ENCODE assay signal across 7 cellular contexts in genomic region chr11:122690801-122691649, GRCh38. TPM values are rescaled to one million over a fixed set of nuclear protein-coding genes. Genes with fewer than 3 reads are reported as not detected.
A peak's percentile ranks its signal among the peaks of the same experiment; 100 is the strongest.
DNase-seq lines count a peak whose midpoint lies in the region; ATAC-seq and FAIRE-seq lines count a peak whose summit lies in the region.

No MANE protein-coding gene starts in this region.

- FAIRE-seq in urothelium cell line (lab: Jason Lieb, UNC) = no peak

- peak; percentile 53 for ATAC-seq in activated naive CD8-positive, alpha-beta T cell treated with anti-CD3 and anti-CD28 coated beads, Interleukin-2, amount 10 ng/mL, durations not matched to agents 7 days and 5 days (ENCODE audit: low read depth)
- ATAC-seq in left lobe of liver (peak; percentile 23), HG02610 (IDR thresholded peaks at IDR 0.05; ENCODE audit: unreplicated experiment) (no peak)

- peaks cover 3% of the 10 kb centered on the region for H3K9me3 Mint-ChIP-seq in activated naive CD8-positive, alpha-beta T cell treated with anti-CD3 and anti-CD28 coated beads, Interleukin-2, amount 10 ng/mL, durations not matched to agents 7 days and 5 days

- no peaks in the 10 kb centered on the region for H3K27me3 ChIP-seq in subcutaneous abdominal adipose tissue (ENCODE audit: control insufficient read depth in 5 of 5, insufficient read depth in 4 of 5, low read length in 5 of 5)

- H3K4me1 ChIP-seq in subcutaneous abdominal adipose tissue (ENCODE audit: control insufficient read depth in 5 of 5, insufficient read depth in 5 of 5, low read length in 5 of 5) = peaks cover 0 to 21% (median 16%) of the 10 kb centered on the region in 5 donors

- H3K4me3 ChIP-seq in subcutaneous abdominal adipose tissue (ENCODE audit: low read depth in 1 of 5, low read length in 5 of 5) = peak overlapping the region; percentile 47 to 63 (median 53)

- peaks cover 26% of the 10 kb centered on the region for H3K36me3 Mint-ChIP-seq in activated naive CD8-positive, alpha-beta T cell treated with anti-CD3 and anti-CD28 coated beads, Interleukin-2, amount 10 ng/mL, durations not matched to agents 7 days and 5 days

- DNase-seq in KG1 (lab: John Stamatoyannopoulos, UW) (peak; percentile 51), left lobe of liver (ENCODE audit: low spot score) (no peak), urothelium cell line (ENCODE audit: low spot score) (no peak), NCI-H2171 treated with DMSO at 0.1 percent for 48 hours (lab: John Stamatoyannopoulos, UW) (no peak)
- DNase-seq in activated naive CD8-positive, alpha-beta T cell treated with anti-CD3 and anti-CD28 coated beads, Interleukin-2, amount 10 ng/mL, durations not matched to agents 7 days and 5 days = no peak

- H3K4me1 Mint-ChIP-seq in activated naive CD8-positive, alpha-beta T cell treated with anti-CD3 and anti-CD28 coated beads, Interleukin-2, amount 10 ng/mL, durations not matched to agents 7 days and 5 days = peaks cover 44% of the 10 kb centered on the region

- peak overlapping the region; percentile 88 for H3K27ac Mint-ChIP-seq in activated naive CD8-positive, alpha-beta T cell treated with anti-CD3 and anti-CD28 coated beads, Interleukin-2, amount 10 ng/mL, durations not matched to agents 7 days and 5 days

- H3K27me3 Mint-ChIP-seq in activated naive CD8-positive, alpha-beta T cell treated with anti-CD3 and anti-CD28 coated beads, Interleukin-2, amount 10 ng/mL, durations not matched to agents 7 days and 5 days = no peaks in the 10 kb centered on the region

- H3K9me3 ChIP-seq in subcutaneous abdominal adipose tissue (ENCODE audit: control insufficient read depth in 5 of 5, low read length in 5 of 5) = no peaks in the 10 kb centered on the region

- peak overlapping the region; percentile 31 for H3K27ac ChIP-seq in subcutaneous abdominal adipose tissue (ENCODE audit: low read depth, low read length)

- peak overlapping the region; percentile 77 for H3K4me3 Mint-ChIP-seq in activated naive CD8-positive, alpha-beta T cell treated with anti-CD3 and anti-CD28 coated beads, Interleukin-2, amount 10 ng/mL, durations not matched to agents 7 days and 5 days

- POLR2A ChIA-PET in activated naive CD8-positive, alpha-beta T cell treated with anti-CD3 and anti-CD28 coated beads, Interleukin-2, amount 10 ng/mL, durations not matched to agents 7 days and 5 days (lab: Charles Lee) = interaction anchor here (0.6 to 2.5 kb wide), 13 partner anchors 9 to 153 kb away, joined by 3 to 14 read pairs (median 4); no protein-coding TSS in a partner anchor

- no peaks in the 10 kb centered on the region for H3K36me3 ChIP-seq in subcutaneous abdominal adipose tissue (ENCODE audit: control insufficient read depth in 5 of 5, insufficient read depth in 5 of 5, low read length in 5 of 5)

- H3K9ac ChIP-seq in subcutaneous abdominal adipose tissue (ENCODE audit: low read length in 5 of 5) = peak overlapping the region in 4 of 5 donors; percentile 38 to 63 (median 52)

RNA-seq across cellular contexts. Expression of gene UBASH3B, which starts 35.5 kb away (rescaled TPM):
- 10 to 100 TPM; 40.7 to 44.8 TPM for total RNA-seq in activated naive CD8-positive, alpha-beta T cell treated with anti-CD3 and anti-CD28 coated beads, Interleukin-2, amount 10 ng/mL, durations not matched to agents 7 days and 5 days
- 1.5 TPM for total RNA-seq in left lobe of liver

Comparison
In these comparisons a context has a peak if more than half of its experiments do, and no peak if none do; other contexts are left out.
1. RNA of gene UBASH3B, which starts 35.5 kb away (total RNA-seq): 40.7 to 44.8 TPM in activated naive CD8-positive, alpha-beta T cell treated with anti-CD3 and anti-CD28 coated beads, Interleukin-2, amount 10 ng/mL, durations not matched to agents 7 days and 5 days; 1.5 TPM in left lobe of liver (single experiment); every median in the first group is over 10 times any median in the second.